25 cellular contexts compared by ENCODE assay signal in genomic region chrX:116975517-116975916, GRCh38.
"Had no signal": no experiment of that assay in that cellular context is flagged by ENCODE, and none has a peak within 500 bp of the region (broad histone marks: within the 10 kb centered on the region; RNA-seq: fewer than 3 reads in every experiment).

No MANE protein-coding gene starts in this region.

- DNase-seq: colonic mucosa; cortex of kidney; dermis blood vessel endothelial cell; dorsolateral prefrontal cortex; effector CD4-positive, alpha-beta T cell; effector CD8-positive, alpha-beta T cell; effector memory CD4-positive, alpha-beta T cell; effector memory CD8-positive, alpha-beta T cell; endodermal cell; erythroblast; esophagus squamous epithelium; foreskin fibroblast; foreskin keratinocyte; foreskin melanocyte; gastrocnemius medialis; glutamatergic neuron; head of caudate nucleus; heart left ventricle; heart right ventricle had no signal

- H3K4me3 ChIP-seq: colonic mucosa, coronary artery, dorsolateral prefrontal cortex, esophagus muscularis mucosa, esophagus squamous epithelium, gastrocnemius medialis, gastroesophageal sphincter, heart left ventricle, heart right ventricle had no signal

- ATAC-seq: effector memory CD8-positive, alpha-beta T cell; esophagus mucosa; foreskin keratinocyte; gastrocnemius medialis; gastroesophageal sphincter; heart left ventricle; heart right ventricle had no signal

- H3K36me3 ChIP-seq: colonic mucosa, esophagus muscularis mucosa, esophagus squamous epithelium, gastrocnemius medialis, gastroesophageal sphincter, heart left ventricle, heart right ventricle had no signal

- H3K4me1 ChIP-seq: colonic mucosa, esophagus muscularis mucosa, esophagus squamous epithelium, foreskin keratinocyte, gastrocnemius medialis, gastroesophageal sphincter, heart left ventricle, heart right ventricle had no signal

- H3K27me3 ChIP-seq: colonic mucosa, esophagus muscularis mucosa, esophagus squamous epithelium, foreskin keratinocyte, gastrocnemius medialis, gastroesophageal sphincter, heart left ventricle, heart right ventricle had no signal

- H3K27ac Mint-ChIP-seq: dendritic cell treated with granulocyte-macrophage colony-stimulating factor and Interleukin-4, amounts not matched to agents 40 ng/mL and 50 ng/mL, for 4 days; effector memory CD8-positive, alpha-beta T cell; endodermal cell had no signal

- H3K9me3 ChIP-seq: colonic mucosa, esophagus muscularis mucosa, esophagus squamous epithelium, gastrocnemius medialis, gastroesophageal sphincter had no signal

- H3K4me3 Mint-ChIP-seq: dendritic cell treated with granulocyte-macrophage colony-stimulating factor and Interleukin-4, amounts not matched to agents 40 ng/mL and 50 ng/mL, for 4 days; effector memory CD8-positive, alpha-beta T cell; endodermal cell had no signal

- H3K4me1 Mint-ChIP-seq: endodermal cell had no signal

- H3K27me3 Mint-ChIP-seq: dendritic cell treated with granulocyte-macrophage colony-stimulating factor and Interleukin-4, amounts not matched to agents 40 ng/mL and 50 ng/mL, for 4 days; effector memory CD8-positive, alpha-beta T cell had no signal

- H3K27ac ChIP-seq: colonic mucosa, coronary artery, dorsolateral prefrontal cortex, epithelial cell of prostate, esophagus muscularis mucosa, esophagus squamous epithelium, foreskin keratinocyte, gastrocnemius medialis, gastroesophageal sphincter, heart left ventricle, heart right ventricle had no signal
